Comparison of ENCODE assay signal across 12 cellular contexts in the genomic region with DNA sequence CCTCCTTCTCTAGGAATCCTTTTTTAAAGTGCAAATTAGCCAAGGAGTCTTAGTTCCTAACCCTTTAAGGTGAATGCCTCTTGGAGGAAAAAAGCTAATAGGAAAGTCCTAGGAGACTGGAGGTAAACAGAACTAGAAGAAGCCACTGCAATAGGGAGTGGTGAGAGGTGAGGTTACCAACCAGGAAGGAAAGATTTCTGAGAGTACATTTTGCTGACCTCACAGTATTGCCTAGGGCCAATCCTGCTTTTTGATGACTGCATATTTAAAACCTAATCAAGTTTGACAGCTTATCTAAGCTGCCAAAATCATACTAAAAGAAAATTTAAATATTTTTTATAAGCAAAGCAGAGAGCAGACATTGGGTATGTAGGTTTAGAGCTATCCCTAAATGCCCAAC.
"Had no signal": no experiment of that assay in that cellular context is flagged by ENCODE, and none has a peak within 500 bp of the region (broad histone marks: within the 10 kb centered on the region; RNA-seq: fewer than 3 reads in every experiment).

No MANE protein-coding gene starts in this region.

- DNase-seq: activated CD4-positive, alpha-beta T cell treated with anti-CD3 and anti-CD28 coated beads, Interleukin-2, amount 10 ng/mL, durations not matched to agents 24 days and 14 days; activated CD8-positive, alpha-beta T cell treated with anti-CD3 and anti-CD28 coated beads, Interleukin-2, amount 10 ng/mL, durations not matched to agents 7 days and 5 days; activated naive CD4-positive, alpha-beta T cell treated with anti-CD3 and anti-CD28 coated beads for 36 hours; activated T-cell treated with anti-CD3 and anti-CD28 coated beads, Interleukin-2, amount 50 U/mL, for 4 hours; kidney; left ventricle myocardium inferior; naive B cell; transverse colon had no signal

- H3K4me1 ChIP-seq: esophagus muscularis mucosa, suprapubic skin had no signal

- H3K9me3 ChIP-seq: esophagus muscularis mucosa, left ventricle myocardium inferior, suprapubic skin, transverse colon had no signal

- H3K27ac ChIP-seq: coronary artery, esophagus muscularis mucosa, left ventricle myocardium inferior, suprapubic skin had no signal

- FAIRE-seq: endometrium, kidney had no signal

- H3K36me3 ChIP-seq: esophagus muscularis mucosa, left ventricle myocardium inferior, suprapubic skin, transverse colon had no signal

- ATAC-seq: activated CD8-positive, alpha-beta T cell treated with anti-CD3 and anti-CD28 coated beads, Interleukin-2, amount 10 ng/mL, durations not matched to agents 7 days and 5 days; activated T-cell treated with anti-CD3 and anti-CD28 coated beads, Interleukin-2, amount 50 U/mL, for 4 hours had no signal

- H3K27me3 ChIP-seq: esophagus muscularis mucosa, suprapubic skin, transverse colon had no signal

- H3K4me3 ChIP-seq: coronary artery, esophagus muscularis mucosa, left ventricle myocardium inferior, suprapubic skin, transverse colon had no signal
